In the genomic region with DNA sequence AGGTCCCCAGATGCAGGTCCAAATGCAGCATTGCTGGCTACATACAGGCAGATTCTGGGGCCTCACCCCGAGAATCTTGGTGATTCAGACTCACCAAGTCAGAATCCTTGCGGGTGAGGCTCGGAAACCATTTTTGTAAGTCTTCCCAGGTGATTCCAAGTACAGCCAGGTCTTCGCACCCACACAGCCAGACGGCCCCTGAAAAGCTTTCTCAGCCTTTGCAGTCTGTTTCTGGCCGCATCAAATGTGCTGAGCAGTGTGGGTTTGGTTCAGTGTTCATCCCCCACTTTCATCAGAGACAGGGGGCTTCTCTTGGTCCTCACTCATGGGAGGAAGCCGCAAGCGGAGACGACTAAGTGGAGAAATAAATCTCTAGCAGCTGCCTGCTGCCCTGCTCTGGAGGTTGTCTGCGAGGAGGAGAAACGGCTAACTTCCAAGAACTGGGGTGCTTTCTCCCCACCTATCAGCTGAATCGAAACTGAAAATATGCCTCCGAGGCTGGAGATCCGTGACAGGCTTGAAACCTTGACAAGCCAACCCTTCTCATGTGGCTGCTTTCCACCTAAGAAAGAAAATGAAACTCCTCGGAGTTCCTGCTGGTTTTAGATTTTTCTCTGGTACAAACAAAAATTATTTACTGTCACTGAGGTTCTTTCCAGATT, we compare ENCODE assay signal across 8 cellular contexts. TPM values are rescaled to one million over a fixed set of nuclear protein-coding genes. Genes with fewer than 3 reads are reported as not detected.
DNase-seq lines count a peak whose midpoint lies in the region; ATAC-seq and TF ChIP-seq lines count a peak whose summit lies in the region.

No MANE protein-coding gene starts in this region.

- peak; percentile 87 for ATAC-seq in GM21529 (IDR thresholded peaks at IDR 0.05; ENCODE audit: unreplicated experiment)
- ATAC-seq in activated T-cell treated with anti-CD3 and anti-CD28 coated beads, Interleukin-2, amount 50 U/mL, for 4 hours, result peak; percentile 84 to 86

- peaks cover 54% of the 10 kb centered on the region for H3K4me1 Mint-ChIP-seq in activated T-cell treated with anti-CD3 and anti-CD28 coated beads, Interleukin-2, amount 50 U/mL, for 4 hours (ENCODE audit: low read depth)

- H3K9me3 ChIP-seq in MG63 (no peaks in the 10 kb centered on the region), right atrium auricular region (no peaks in the 10 kb centered on the region)

- no peaks in the 10 kb centered on the region for H3K36me3 ChIP-seq in MG63
- no peaks in the 10 kb centered on the region for H3K36me3 ChIP-seq in right atrium auricular region

- H3K27ac ChIP-seq in right atrium auricular region, result peak overlapping the region in 1 of 2 donors; percentile 41

- H3K36me3 Mint-ChIP-seq in activated T-cell treated with anti-CD3 and anti-CD28 coated beads, Interleukin-2, amount 50 U/mL, for 4 hours (ENCODE audit: insufficient read depth), result no peaks in the 10 kb centered on the region

- TF ChIP-seq CTCF in right atrium auricular region (IDR thresholded peaks at IDR 0.05), result no peak

- H3K9me3 Mint-ChIP-seq in activated T-cell treated with anti-CD3 and anti-CD28 coated beads, Interleukin-2, amount 50 U/mL, for 4 hours, result no peaks in the 10 kb centered on the region

- no peaks in the 10 kb centered on the region for H3K4me1 ChIP-seq in right atrium auricular region

- no peaks in the 10 kb centered on the region for H3K27me3 Mint-ChIP-seq in activated T-cell treated with anti-CD3 and anti-CD28 coated beads, Interleukin-2, amount 50 U/mL, for 4 hours (ENCODE audit: low read depth)

- H3K27me3 ChIP-seq in MG63 (no peaks in the 10 kb centered on the region), right atrium auricular region (no peaks in the 10 kb centered on the region)

- H3K4me3 Mint-ChIP-seq in activated T-cell treated with anti-CD3 and anti-CD28 coated beads, Interleukin-2, amount 50 U/mL, for 4 hours, result peak overlapping the region; percentile 92

- DNase-seq in DMS79 (lab: John Stamatoyannopoulos, UW) (peak; percentile 49), MG63 (no peak), right atrium auricular region (ENCODE audit: low spot score) (no peak), NCI-H2227 (lab: John Stamatoyannopoulos, UW; ENCODE audit: unreplicated experiment) (no peak), T1000 (lab: John Stamatoyannopoulos, UW) (no peak)
- DNase-seq in activated T-cell treated with anti-CD3 and anti-CD28 coated beads, Interleukin-2, amount 50 U/mL, for 4 hours, result peak; percentile 59
- peak; percentile 61 to 65 for DNase-seq in stimulated activated CD4-positive, alpha-beta T cell treated with anti-CD3 and anti-CD28 coated beads, Interleukin-2, amount 100 ng/mL, for 24 hours

- peak overlapping the region; percentile 33 for H3K4me3 ChIP-seq in MG63
- peak overlapping the region; percentile 1 to 39 for H3K4me3 ChIP-seq in right atrium auricular region

RNA-seq across cellular contexts. Expression of a gene that starts 8.9 kb away (rescaled TPM):
- total RNA-seq in MG63 (2014; rRNA removed; shearing (Covaris generic); ENCODE audit: low replicate concordance), result 31.5 and 33.4 TPM in 2 replicates
- total RNA-seq in activated T-cell treated with anti-CD3 and anti-CD28 coated beads, Interleukin-2, amount 50 U/mL, for 4 hours, result 10 to 100 TPM; 35.0 to 38.4 (median 36.3) TPM
- total RNA-seq in right atrium auricular region, result 10 to 100 TPM; 31.8 to 33.2 TPM

RNA-seq across cellular contexts. Expression of a gene that starts 20.5 kb away (rescaled TPM):
- total RNA-seq in MG63 (2014; rRNA removed; shearing (Covaris generic); ENCODE audit: low replicate concordance), result 88.6 and 110 TPM in 2 replicates
- total RNA-seq in activated T-cell treated with anti-CD3 and anti-CD28 coated beads, Interleukin-2, amount 50 U/mL, for 4 hours, result 10 to 100 TPM in 2 of 3 donors, 1 to 10 TPM in 1; 9.2 to 17.5 (median 13.0) TPM
- total RNA-seq in right atrium auricular region, result 10 to 100 TPM; 43.7 to 48.5 TPM

Comparison
In these comparisons a context has a peak if more than half of its experiments do, and no peak if none do; other contexts are left out.
1. DNase-seq: peak in DMS79 (single experiment), activated T-cell treated with anti-CD3 and anti-CD28 coated beads, Interleukin-2, amount 50 U/mL, for 4 hours (single experiment) and stimulated activated CD4-positive, alpha-beta T cell treated with anti-CD3 and anti-CD28 coated beads, Interleukin-2, amount 100 ng/mL, for 24 hours (2 of 2); none in MG63 (single experiment), right atrium auricular region (single experiment), NCI-H2227 (single experiment) and T1000 (single experiment).